8 cellular contexts compared by ENCODE assay signal in the genomic region with DNA sequence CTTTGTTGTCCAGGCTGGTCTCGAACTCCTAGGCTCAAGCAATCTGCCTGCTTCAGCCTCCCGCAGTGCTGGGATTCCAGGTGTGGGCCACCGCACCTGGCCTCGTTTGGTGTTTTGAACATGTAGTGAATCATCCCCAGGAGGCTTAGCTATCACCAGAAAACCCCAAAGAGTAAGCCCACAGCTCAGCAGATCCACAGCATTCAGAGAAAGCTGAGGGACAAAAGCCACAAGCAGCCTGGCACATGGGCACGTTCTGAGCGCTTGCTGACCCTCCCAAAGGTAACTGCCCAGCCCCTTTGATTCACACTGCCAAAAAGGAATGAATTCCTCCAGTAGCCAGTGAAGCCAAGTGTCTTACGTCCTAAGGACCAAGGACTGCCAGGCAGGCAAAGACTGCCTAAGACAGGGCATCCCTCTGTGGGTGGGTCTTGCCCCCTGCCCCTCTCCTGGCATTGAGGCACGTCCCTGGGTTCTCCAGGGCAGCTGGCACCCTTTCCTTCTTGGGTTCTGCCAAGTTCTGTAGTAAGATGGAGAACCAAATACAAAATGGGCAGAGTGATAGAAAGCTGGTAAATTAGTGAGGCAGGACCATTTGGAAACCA. TPM values are rescaled to one million over a fixed set of nuclear protein-coding genes. Genes with fewer than 3 reads are reported as not detected.
DNase-seq lines count a peak whose midpoint lies in the region; ATAC-seq and TF ChIP-seq lines count a peak whose summit lies in the region.

No MANE protein-coding gene starts in this region.

- no peaks in the 10 kb centered on the region for H3K9me2 ChIP-seq in DOHH2 (replicated peaks; ENCODE audit: control insufficient read depth, low read length)
- H3K9me2 ChIP-seq in SU-DHL-6 (replicated peaks; ENCODE audit: insufficient read depth, low read length) = no peaks in the 10 kb centered on the region

- H3K9me3 ChIP-seq in DOHH2 (ENCODE audit: control insufficient read depth, insufficient read depth, low read length) (no peaks in the 10 kb centered on the region), SU-DHL-6 (ENCODE audit: insufficient read depth, low read length) (no peaks in the 10 kb centered on the region)

- DNase-seq in dermis blood vessel endothelial cell (peak; percentile 29), HCEC 1CT (no peak)

- no peak for ATAC-seq in HG03378 (IDR thresholded peaks at IDR 0.05; ENCODE audit: unreplicated experiment)
- no peak for ATAC-seq in HG02970 (IDR thresholded peaks at IDR 0.05; ENCODE audit: low FRiP score, unreplicated experiment)
- no peak for ATAC-seq in GM21381 (IDR thresholded peaks at IDR 0.05; ENCODE audit: unreplicated experiment)

- H3F3A ChIP-seq in DOHH2 (ENCODE audit: control insufficient read depth, insufficient read depth) (peaks cover 17% of the 10 kb centered on the region), SU-DHL-6 (ENCODE audit: insufficient read depth) (peaks cover 64% of the 10 kb centered on the region)

- H3K27me3 ChIP-seq in DOHH2 (ENCODE audit: control insufficient read depth, low read length) (no peaks in the 10 kb centered on the region), SU-DHL-6 (ENCODE audit: low read length) (no peaks in the 10 kb centered on the region), rectal smooth muscle tissue (ENCODE audit: control insufficient read depth, insufficient read depth, low read length) (no peaks in the 10 kb centered on the region)

- H4K20me1 ChIP-seq in DOHH2 (ENCODE audit: control insufficient read depth, insufficient read depth, low read depth, low read length) (peaks cover 6% of the 10 kb centered on the region), SU-DHL-6 (ENCODE audit: low read depth, low read length) (no peaks in the 10 kb centered on the region)

- H3K4me1 ChIP-seq in DOHH2 (ENCODE audit: control insufficient read depth, low read length) (peaks cover 78% of the 10 kb centered on the region), rectal smooth muscle tissue (ENCODE audit: control insufficient read depth, insufficient read depth, low read length) (peaks cover 5% of the 10 kb centered on the region)

- peak overlapping the region; percentile 56 for H3K4me3 ChIP-seq in DOHH2 (ENCODE audit: low read length)
- no peak overlapping the region for H3K4me3 ChIP-seq in SU-DHL-6 (ENCODE audit: insufficient read depth, low read length, poor library complexity, severe bottlenecking)
- no peak overlapping the region for H3K4me3 ChIP-seq in rectal smooth muscle tissue (ENCODE audit: low read length)

- H3K27ac ChIP-seq in DOHH2 (ENCODE audit: low read depth, low read length) (peak overlapping the region; percentile 83; the same call in 1 of the 2 replicates), SU-DHL-6 (ENCODE audit: low read depth, low read length) (peak overlapping the region; percentile 95), rectal smooth muscle tissue (ENCODE audit: low read depth, low read length) (peak overlapping the region; percentile 76)

- peaks cover 51% of the 10 kb centered on the region for H3K36me3 ChIP-seq in DOHH2 (ENCODE audit: control insufficient read depth, low read length)
- peaks cover 3% of the 10 kb centered on the region; the same call in 1 of the 2 replicates for H3K36me3 ChIP-seq in SU-DHL-6 (ENCODE audit: low read length)
- peaks cover 3% of the 10 kb centered on the region for H3K36me3 ChIP-seq in rectal smooth muscle tissue (ENCODE audit: control insufficient read depth, insufficient read depth, low read length)

- no peak for TF ChIP-seq CTCF in DOHH2 (IDR thresholded peaks at IDR 0.05; ENCODE audit: low read depth, low read length, poor library complexity, severe bottlenecking)
- no peak for TF ChIP-seq CTCF in SU-DHL-6 (IDR thresholded peaks at IDR 0.05; ENCODE audit: insufficient read depth, low read length, poor library complexity, severe bottlenecking)

- peaks cover 17% of the 10 kb centered on the region for H3K79me2 ChIP-seq in DOHH2 (ENCODE audit: control insufficient read depth, low read length)
- peaks cover 55% of the 10 kb centered on the region for H3K79me2 ChIP-seq in SU-DHL-6 (ENCODE audit: insufficient read depth, low read length)

- H2AFZ ChIP-seq in SU-DHL-6 (ENCODE audit: low read depth, low read length, severe bottlenecking) = no peak overlapping the region

- H3K4me2 ChIP-seq in DOHH2 (ENCODE audit: low read length) (peak overlapping the region; percentile 81), SU-DHL-6 (ENCODE audit: low read depth, low read length, poor library complexity, severe bottlenecking) (peak overlapping the region; percentile 67)

- peak overlapping the region; percentile 51 for H3K9ac ChIP-seq in SU-DHL-6 (ENCODE audit: low read length)
- no peak overlapping the region for H3K9ac ChIP-seq in rectal smooth muscle tissue (ENCODE audit: low read length)

RNA-seq across cellular contexts. Expression of a gene that starts 31.7 kb away (rescaled TPM):
- 5.6 and 6.3 TPM in 2 replicates for total RNA-seq in dermis blood vessel endothelial cell
